18 cellular contexts compared by ENCODE assay signal in genomic region chr2:37819228-37819627, GRCh38.
DNase-seq lines count a peak whose midpoint lies in the region; ATAC-seq and TF ChIP-seq lines count a peak whose summit lies in the region.
"Had no signal": no experiment of that assay in that cellular context is flagged by ENCODE, and none has a peak within 500 bp of the region (broad histone marks: within the 10 kb centered on the region; RNA-seq: fewer than 3 reads in every experiment).

No MANE protein-coding gene starts in this region.

- H3K4me3 ChIP-seq in choroid plexus epithelial cell (ENCODE audit: low read depth, low read length) (no peak overlapping the region), suprapubic skin (no peak overlapping the region)
- H3K4me3 ChIP-seq: esophagus muscularis mucosa, pancreas, Peyer's patch had no signal

- intact Hi-C loops in sciatic nerve (cut with DNase I) = no loop called here

- H3K27me3 ChIP-seq in suprapubic skin = no peaks in the 10 kb centered on the region
- H3K27me3 ChIP-seq: esophagus muscularis mucosa, pancreas, Peyer's patch had no signal

- no peaks in the 10 kb centered on the region for H3K9me3 ChIP-seq in suprapubic skin
- H3K9me3 ChIP-seq: pancreas, Peyer's patch had no signal

- no peak for TF ChIP-seq POLR2A in suprapubic skin (IDR thresholded peaks at IDR 0.05)

- ATAC-seq in sciatic nerve = peak; percentile 90
- ATAC-seq: activated CD8-positive, alpha-beta T cell treated with anti-CD3 and anti-CD28 coated beads for 36 hours; pancreas; T-helper 17 cell had no signal

- TF ChIP-seq CTCF in choroid plexus epithelial cell (conservative IDR thresholded peaks at IDR 0.05; ENCODE audit: low read depth, low read length) (no peak), suprapubic skin (IDR thresholded peaks at IDR 0.05) (no peak)

- H3K27ac ChIP-seq in suprapubic skin = no peak overlapping the region
- H3K27ac ChIP-seq: esophagus muscularis mucosa, pancreas, Peyer's patch had no signal

- H3K36me3 ChIP-seq in suprapubic skin = no peaks in the 10 kb centered on the region
- H3K36me3 ChIP-seq: esophagus muscularis mucosa, pancreas, Peyer's patch had no signal

- DNase-seq in DMS79 treated with DMSO at 0.1 percent for 48 hours (lab: John Stamatoyannopoulos, UW) = peak; percentile 16
- no peak for DNase-seq in DMS79 (lab: John Stamatoyannopoulos, UW)
- peak; percentile 86 for DNase-seq in NCI-H69 (lab: John Stamatoyannopoulos, UW)
- DNase-seq in choroid plexus epithelial cell (ENCODE audit: low read depth) = peak; percentile 80
- no peak for DNase-seq in sciatic nerve (ENCODE audit: low spot score)
- no peak for DNase-seq in UCSD-AML1 (lab: John Stamatoyannopoulos, UW; ENCODE audit: unreplicated experiment)
- DNase-seq in Ammon's horn (ENCODE audit: low spot score) = no peak
- DNase-seq in suprapubic skin (ENCODE audit: low spot score in 2 of 2) = no peak
- DNase-seq: 8988T; activated CD8-positive, alpha-beta T cell treated with anti-CD3 and anti-CD28 coated beads for 36 hours; activated naive CD4-positive, alpha-beta T cell treated with anti-CD3 and anti-CD28 coated beads for 36 hours; DMS53; NCI-H2171; pancreas; Peyer's patch; stimulated activated CD4-positive, alpha-beta T cell treated with anti-CD3 and anti-CD28 coated beads, Interleukin-15, amount 100 ng/mL, for 24 hours; T-helper 17 cell had no signal

- no peaks in the 10 kb centered on the region for H3K4me1 ChIP-seq in suprapubic skin
- H3K4me1 ChIP-seq: esophagus muscularis mucosa, pancreas had no signal

- no peak for TF ChIP-seq EP300 in suprapubic skin (IDR thresholded peaks at IDR 0.05)

- 71% methylated on average over 2 of the region's 2 CpGs for WGBS in suprapubic skin

Comparison
In these comparisons a context has a peak if more than half of its experiments do, and no peak if none do; other contexts are left out.
1. DNase-seq: peak in DMS79 treated with DMSO at 0.1 percent for 48 hours (single experiment), NCI-H69 (single experiment) and choroid plexus epithelial cell (single experiment); none in DMS79 (single experiment), sciatic nerve (single experiment), UCSD-AML1 (single experiment), Ammon's horn (single experiment) and suprapubic skin (0 of 2).